Comparison of ENCODE assay signal across 11 cellular contexts in the genomic region with DNA sequence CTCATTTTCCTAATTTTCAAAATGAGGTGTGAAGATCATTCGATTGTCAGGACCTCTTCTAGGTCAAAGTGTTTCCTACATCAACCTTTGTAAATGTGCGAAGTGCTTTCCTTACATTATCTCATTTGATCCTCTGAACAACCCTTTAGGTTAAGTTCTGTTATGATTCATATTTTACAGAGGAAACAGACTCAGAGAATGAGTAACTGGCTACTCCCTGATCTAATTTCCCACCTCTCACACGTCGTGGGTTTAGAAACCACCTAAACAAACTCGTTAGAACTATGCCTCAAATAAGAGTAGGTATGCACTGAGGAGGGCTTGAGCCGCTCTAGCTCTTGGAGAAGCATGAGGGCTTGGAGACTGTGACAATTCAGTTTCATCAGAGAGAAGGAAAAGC.
DNase-seq lines count a peak whose midpoint lies in the region; ATAC-seq, FAIRE-seq and TF ChIP-seq lines count a peak whose summit lies in the region.
"Had no signal": no experiment of that assay in that cellular context is flagged by ENCODE, and none has a peak within 500 bp of the region (broad histone marks: within the 10 kb centered on the region; RNA-seq: fewer than 3 reads in every experiment).

No MANE protein-coding gene starts in this region.

- no peak for TF ChIP-seq POLR2A in H54 (IDR thresholded peaks at IDR 0.05; ENCODE audit: low read depth, low read length)

- H3K4me3 Mint-ChIP-seq in natural killer cell treated with Interleukin-12 subunit alpha and Interleukin-12 subunit beta and Interleukin-15 and Interleukin-18, amount 100 ng/mL, for 72 hours, result peak overlapping the region; percentile 45
- no peak overlapping the region for H3K4me3 Mint-ChIP-seq in CD14-positive monocyte
- H3K4me3 Mint-ChIP-seq: neural crest cell had no signal

- intact Hi-C loops in CD14-positive monocyte (cut with micrococcal nuclease), result no loop called here

- no peaks in the 10 kb centered on the region for H3K36me3 Mint-ChIP-seq in natural killer cell treated with Interleukin-12 subunit alpha and Interleukin-12 subunit beta and Interleukin-15 and Interleukin-18, amount 100 ng/mL, for 72 hours
- H3K36me3 Mint-ChIP-seq in CD14-positive monocyte, result peaks cover 0 to 3% of the 10 kb centered on the region in 2 donors

- H3K9me3 Mint-ChIP-seq in natural killer cell treated with Interleukin-12 subunit alpha and Interleukin-12 subunit beta and Interleukin-15 and Interleukin-18, amount 100 ng/mL, for 72 hours, result no peaks in the 10 kb centered on the region
- H3K9me3 Mint-ChIP-seq in CD14-positive monocyte, result peaks cover 0 to 2% (median 0%) of the 10 kb centered on the region in 7 donors

- peak; percentile 73 to 95 for ATAC-seq in natural killer cell treated with Interleukin-12 subunit alpha and Interleukin-12 subunit beta and Interleukin-15 and Interleukin-18, amount 100 ng/mL, for 72 hours
- no peak for ATAC-seq in GM19397 (IDR thresholded peaks at IDR 0.05; ENCODE audit: unreplicated experiment)

- no peaks in the 10 kb centered on the region for H3K27me3 Mint-ChIP-seq in natural killer cell treated with Interleukin-12 subunit alpha and Interleukin-12 subunit beta and Interleukin-15 and Interleukin-18, amount 100 ng/mL, for 72 hours
- H3K27me3 Mint-ChIP-seq in CD14-positive monocyte (ENCODE audit: low read depth in 3 of 3), result peaks cover 0 to 2% (median 0%) of the 10 kb centered on the region in 3 donors

- H3K27ac Mint-ChIP-seq in natural killer cell treated with Interleukin-12 subunit alpha and Interleukin-12 subunit beta and Interleukin-15 and Interleukin-18, amount 100 ng/mL, for 72 hours, result peak overlapping the region in 1 of 2 donors; percentile 68
- no peak overlapping the region for H3K27ac Mint-ChIP-seq in CD14-positive monocyte

- FAIRE-seq in GM18507 (lab: Jason Lieb, UNC), result peak; percentile 31
- FAIRE-seq in H54 (lab: Jason Lieb, UNC), result peak; percentile 80
- FAIRE-seq in frontal cortex (lab: Jason Lieb, UNC), result no peak
- FAIRE-seq: islet of Langerhans had no signal

- no peak for DNase-seq in GM18507 (ENCODE audit: extremely low spot score, insufficient read length, low read depth)
- no peak for DNase-seq in H54 (ENCODE audit: insufficient read length, low spot score)
- DNase-seq in activated T-cell treated with anti-CD3 and anti-CD28 coated beads, Interleukin-2, amount 50 U/mL, for 48 hours, result peak; percentile 35 to 39
- DNase-seq in natural killer cell treated with Interleukin-12 subunit alpha and Interleukin-12 subunit beta and Interleukin-15 and Interleukin-18, amount 100 ng/mL, for 72 hours (ENCODE audit: low spot score), result no peak
- no peak for DNase-seq in frontal cortex (ENCODE audit: low spot score in 2 of 2)
- DNase-seq in CD14-positive monocyte (ENCODE audit: low spot score), result no peak
- DNase-seq: DMS153, upper lobe of left lung had no signal

- H3K4me1 Mint-ChIP-seq in natural killer cell treated with Interleukin-12 subunit alpha and Interleukin-12 subunit beta and Interleukin-15 and Interleukin-18, amount 100 ng/mL, for 72 hours (ENCODE audit: low read depth in 2 of 2), result peaks cover 4 to 23% of the 10 kb centered on the region in 2 donors
- peaks cover 7% of the 10 kb centered on the region for H3K4me1 Mint-ChIP-seq in CD14-positive monocyte

- no peak for TF ChIP-seq CTCF in CD14-positive monocyte (IDR thresholded peaks at IDR 0.05)

Comparison
In these comparisons a context has a peak if more than half of its experiments do, and no peak if none do; other contexts are left out.
1. DNase-seq: peak in activated T-cell treated with anti-CD3 and anti-CD28 coated beads, Interleukin-2, amount 50 U/mL, for 48 hours (2 of 2); none in GM18507 (single experiment), H54 (single experiment), natural killer cell treated with Interleukin-12 subunit alpha and Interleukin-12 subunit beta and Interleukin-15 and Interleukin-18, amount 100 ng/mL, for 72 hours (single experiment), frontal cortex (0 of 2) and CD14-positive monocyte (single experiment).